ENCODE assay signal across 24 cellular contexts in the genomic region with DNA sequence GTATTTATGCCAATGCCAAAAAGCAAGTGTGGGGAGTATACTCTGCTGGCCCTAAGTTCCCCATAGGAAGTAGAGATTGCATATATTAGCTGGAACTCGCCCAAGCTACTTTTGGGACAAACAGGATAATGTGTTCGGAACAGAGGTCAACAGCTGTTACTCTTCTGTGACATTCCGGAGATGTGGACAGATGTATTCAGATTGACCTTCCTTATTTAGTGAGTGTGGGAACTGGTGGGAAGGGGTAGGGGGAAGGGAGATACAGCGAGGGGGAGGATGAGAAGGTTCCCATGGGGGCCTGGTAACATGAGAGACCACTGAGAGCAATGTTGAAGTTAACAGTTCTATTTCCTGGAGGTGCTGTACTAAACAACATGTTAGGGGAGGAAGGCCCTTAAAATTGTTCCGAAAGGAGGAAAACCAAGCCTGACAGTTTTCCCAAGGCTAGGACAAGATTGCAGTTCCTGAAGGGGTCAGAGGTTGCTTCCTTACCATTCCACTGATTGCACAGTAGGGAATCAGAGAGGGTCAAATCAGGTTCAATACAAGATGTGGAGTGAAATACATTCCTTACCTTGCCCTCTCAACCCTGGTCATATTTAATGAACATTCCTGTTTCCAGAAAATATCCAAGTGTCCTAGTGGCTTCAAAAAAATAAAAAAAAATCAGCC. TPM values are rescaled to one million over a fixed set of nuclear protein-coding genes. Genes with fewer than 3 reads are reported as not detected.
DNase-seq lines count a peak whose midpoint lies in the region; ATAC-seq, FAIRE-seq and TF ChIP-seq lines count a peak whose summit lies in the region.
"Had no signal": no experiment of that assay in that cellular context is flagged by ENCODE, and none has a peak within 500 bp of the region (broad histone marks: within the 10 kb centered on the region; RNA-seq: fewer than 3 reads in every experiment).

No MANE protein-coding gene starts in this region.

- 94 to 95% methylated on average over 5 of the region's 5 CpGs for WGBS in ectodermal cell, 2 experiments
- WGBS in suprapubic skin = 74% methylated on average over 5 of the region's 5 CpGs

- DNase-seq in left lobe of liver (ENCODE audit: low spot score) (no peak), NCI-H1694 treated with DMSO at 0.1 percent for 48 hours (lab: John Stamatoyannopoulos, UW) (no peak), suprapubic skin (ENCODE audit: low spot score in 2 of 2) (no peak), RCC 7860 (ENCODE audit: low spot score) (no peak)
- DNase-seq in T-helper 2 cell treated with Interferon-gamma antibody and Interleukin-4, amounts not matched to agents 5 μg/mL and 100 μg/mL, for 36 hours (ENCODE audit: low spot score) = no peak
- DNase-seq: activated CD4-positive, alpha-beta T cell treated with anti-CD3 and anti-CD28 coated beads, Interleukin-2, amount 10 ng/mL, durations not matched to agents 24 days and 14 days; activated CD8-positive, alpha-beta memory T cell treated with anti-CD3 and anti-CD28 coated beads, Interleukin-2, amount 50 U/mL, for 4 hours; activated effector memory CD4-positive, alpha-beta T cell treated with anti-CD3 and anti-CD28 coated beads, Interleukin-2, amount 50 U/mL, for 16 hours; amniotic stem cell; central memory CD4-positive, alpha-beta T cell; effector memory CD8-positive, alpha-beta T cell; NCI-H2107; NCI-H526 treated with DMSO at 0.1 percent for 48 hours; PC-9; stimulated activated CD4-positive, alpha-beta T cell treated with anti-CD3 and anti-CD28 coated beads, Interleukin-4, amount 100 ng/mL, for 4 hours; stimulated activated CD8-positive, alpha-beta memory T cell treated with anti-CD3 and anti-CD28 coated beads, Interleukin-4, amount 100 ng/mL, for 48 hours; testis had no signal

- no peaks in the 10 kb centered on the region for H3K27me3 Mint-ChIP-seq in T-helper 2 cell treated with Interferon-gamma antibody and Interleukin-4, amounts not matched to agents 5 μg/mL and 100 μg/mL, for 36 hours (ENCODE audit: low read depth)
- H3K27me3 Mint-ChIP-seq: effector memory CD8-positive, alpha-beta T cell had no signal

- H3K27me3 ChIP-seq in BLaER1 = no peaks in the 10 kb centered on the region
- no peaks in the 10 kb centered on the region for H3K27me3 ChIP-seq in ectodermal cell (ENCODE audit: control insufficient read depth, insufficient read depth, low read length, poor library complexity, severe bottlenecking)
- H3K27me3 ChIP-seq in parathyroid adenoma (ENCODE audit: control insufficient read depth, insufficient read depth, low read length) = no peaks in the 10 kb centered on the region
- H3K27me3 ChIP-seq in suprapubic skin = no peaks in the 10 kb centered on the region
- H3K27me3 ChIP-seq: testis had no signal

- no peak overlapping the region for H3K27ac Mint-ChIP-seq in T-helper 2 cell treated with Interferon-gamma antibody and Interleukin-4, amounts not matched to agents 5 μg/mL and 100 μg/mL, for 36 hours
- H3K27ac Mint-ChIP-seq: activated CD4-positive, alpha-beta T cell treated with anti-CD3 and anti-CD28 coated beads, Interleukin-2, amount 10 ng/mL, durations not matched to agents 24 days and 14 days; effector memory CD8-positive, alpha-beta T cell had no signal

- TF ChIP-seq EP300 in suprapubic skin (IDR thresholded peaks at IDR 0.05) = no peak

- no peak for TF ChIP-seq POLR2A in suprapubic skin (IDR thresholded peaks at IDR 0.05)

- H2AFZ ChIP-seq in parathyroid adenoma = no peak overlapping the region
- H2AFZ ChIP-seq: PC-9 had no signal

- H3K4me2 ChIP-seq in BLaER1 (peak overlapping the region; percentile 83), parathyroid adenoma (ENCODE audit: low read length) (no peak overlapping the region)
- H3K4me2 ChIP-seq: PC-9 had no signal

- no peaks in the 10 kb centered on the region for H3K36me3 ChIP-seq in BLaER1
- no peaks in the 10 kb centered on the region for H3K36me3 ChIP-seq in ectodermal cell (ENCODE audit: control insufficient read depth, insufficient read depth, low read length)
- H3K36me3 ChIP-seq in parathyroid adenoma (ENCODE audit: control insufficient read depth, insufficient read depth, low read length) = no peaks in the 10 kb centered on the region
- H3K36me3 ChIP-seq in suprapubic skin = no peaks in the 10 kb centered on the region

- no peaks in the 10 kb centered on the region for H3K9me3 Mint-ChIP-seq in T-helper 2 cell treated with Interferon-gamma antibody and Interleukin-4, amounts not matched to agents 5 μg/mL and 100 μg/mL, for 36 hours
- H3K9me3 Mint-ChIP-seq: activated CD4-positive, alpha-beta T cell treated with anti-CD3 and anti-CD28 coated beads, Interleukin-2, amount 10 ng/mL, durations not matched to agents 24 days and 14 days; effector memory CD8-positive, alpha-beta T cell had no signal

- H3K9ac ChIP-seq in BLaER1 (no peak overlapping the region), parathyroid adenoma (no peak overlapping the region)

- no peak for FAIRE-seq in RCC 7860 (lab: Jason Lieb, UNC)
- FAIRE-seq: H1 had no signal

- H3K79me2 ChIP-seq in parathyroid adenoma = no peaks in the 10 kb centered on the region

- no peak overlapping the region for H3K4me3 Mint-ChIP-seq in T-helper 2 cell treated with Interferon-gamma antibody and Interleukin-4, amounts not matched to agents 5 μg/mL and 100 μg/mL, for 36 hours
- H3K4me3 Mint-ChIP-seq: activated CD4-positive, alpha-beta T cell treated with anti-CD3 and anti-CD28 coated beads, Interleukin-2, amount 10 ng/mL, durations not matched to agents 24 days and 14 days; effector memory CD8-positive, alpha-beta T cell had no signal

- H3K27ac ChIP-seq in BLaER1 (no peak overlapping the region), ectodermal cell (ENCODE audit: insufficient read depth, low read depth, low read length, poor library complexity, severe bottlenecking) (peak overlapping the region; percentile 23), parathyroid adenoma (peak overlapping the region; percentile 24), suprapubic skin (no peak overlapping the region)
- H3K27ac ChIP-seq: PC-9, skin epidermis, testis had no signal

- peak; percentile 49 for ATAC-seq in left lobe of liver
- ATAC-seq: effector memory CD8-positive, alpha-beta T cell had no signal

- H3K4me1 ChIP-seq in BLaER1 (peaks cover 84% of the 10 kb centered on the region), ectodermal cell (ENCODE audit: control insufficient read depth, insufficient read depth, low read length) (no peaks in the 10 kb centered on the region), parathyroid adenoma (peaks cover 7% of the 10 kb centered on the region), suprapubic skin (peaks cover 25% of the 10 kb centered on the region)

- peaks cover 28% of the 10 kb centered on the region for H3K4me1 Mint-ChIP-seq in T-helper 2 cell treated with Interferon-gamma antibody and Interleukin-4, amounts not matched to agents 5 μg/mL and 100 μg/mL, for 36 hours (ENCODE audit: low read depth)

- no peak for TF ChIP-seq CTCF in parathyroid adenoma (IDR thresholded peaks at IDR 0.05)
- no peak for TF ChIP-seq CTCF in suprapubic skin (IDR thresholded peaks at IDR 0.05)

- no peaks in the 10 kb centered on the region; the same call in 1 of the 2 replicates for H4K20me1 ChIP-seq in BLaER1

- no peaks in the 10 kb centered on the region for H3K36me3 Mint-ChIP-seq in T-helper 2 cell treated with Interferon-gamma antibody and Interleukin-4, amounts not matched to agents 5 μg/mL and 100 μg/mL, for 36 hours (ENCODE audit: low read depth)

- H3K9me3 ChIP-seq in BLaER1 (peaks cover under 1% of the 10 kb centered on the region; the same call in 1 of the 2 replicates), ectodermal cell (ENCODE audit: control insufficient read depth, low read length) (no peaks in the 10 kb centered on the region), parathyroid adenoma (ENCODE audit: control insufficient read depth, low read length) (no peaks in the 10 kb centered on the region), suprapubic skin (no peaks in the 10 kb centered on the region)
- H3K9me3 ChIP-seq: testis had no signal

- no peak overlapping the region for H3K4me3 ChIP-seq in BLaER1
- H3K4me3 ChIP-seq in ectodermal cell (ENCODE audit: insufficient read depth, low read depth, low read length) = no peak overlapping the region
- H3K4me3 ChIP-seq in parathyroid adenoma (ENCODE audit: low read depth, low read length) = no peak overlapping the region
- H3K4me3 ChIP-seq in suprapubic skin = no peak overlapping the region
- H3K4me3 ChIP-seq: PC-9, skin epidermis, testis had no signal

RNA-seq across cellular contexts. Expression of gene CD28, which starts 14.3 kb away (rescaled TPM):
- not detected for polyA plus RNA-seq in ectodermal cell (2013, experiment 1 of 4)
- polyA plus RNA-seq in ectodermal cell (2013, experiment 2 of 4) = not detected
- polyA plus RNA-seq in ectodermal cell (2013, experiment 3 of 4) = not detected
- not detected for polyA plus RNA-seq in ectodermal cell (2013, experiment 4 of 4)
- total RNA-seq in left lobe of liver = 1.5 TPM
- total RNA-seq in suprapubic skin = 1 to 10 TPM in 1 of 4 donors, under 1 TPM in 2, not detected in 1; 0.08 to 1.0 (median 0.15) TPM
- total RNA-seq: A172, H1, PC-9 had no signal
- polyA plus RNA-seq: BJ, H1 had no signal

Comparison
In these comparisons a context has a peak if more than half of its experiments do, and no peak if none do; other contexts are left out.
1. H3K27ac ChIP-seq: peak in ectodermal cell (single experiment) and parathyroid adenoma (single experiment); none in BLaER1 (single experiment) and suprapubic skin (single experiment).